ENCODE assay signal across 37 cellular contexts in genomic region chr12:9101018-9101687, GRCh38. TPM values are rescaled to one million over a fixed set of nuclear protein-coding genes. Genes with fewer than 3 reads are reported as not detected.
"Had no signal": no experiment of that assay in that cellular context is flagged by ENCODE, and none has a peak within 500 bp of the region (broad histone marks: within the 10 kb centered on the region; RNA-seq: fewer than 3 reads in every experiment).

No MANE protein-coding gene starts in this region.

- H3K9me3 ChIP-seq: MG63 had no signal

- H3K4me3 ChIP-seq: MG63 had no signal

- H3K27me3 ChIP-seq: MG63 had no signal

- H3K36me3 ChIP-seq: MG63 had no signal

- DNase-seq: Karpas-422, Kasumi-1, MG63, MM.1S, MV-4-11, NCI-H1048, NCI-H1092, NCI-H1092 treated with DMSO at 0.1 percent for 48 hours, NCI-H1105, NCI-H1105 treated with DMSO at 0.1 percent for 48 hours, NCI-H1417, NCI-H1417 treated with DMSO at 0.1 percent for 48 hours, NCI-H1436, NCI-H1436 treated with DMSO at 0.1 percent for 48 hours, NCI-H146, NCI-H1694, NCI-H1694 treated with DMSO at 0.1 percent for 48 hours, NCI-H187, NCI-H187 treated with DMSO at 0.1 percent for 48 hours, NCI-H1930, NCI-H2029, NCI-H2029 treated with DMSO at 0.1 percent for 48 hours, NCI-H2081, NCI-H2081 treated with DMSO at 0.1 percent for 48 hours, NCI-H2107, NCI-H2171, NCI-H2171 treated with DMSO at 0.1 percent for 48 hours, NCI-H2227 treated with DMSO at 0.1 percent for 48 hours, NCI-H226, NCI-H345, NCI-H446, NCI-H446 treated with DMSO at 0.1 percent for 48 hours, NCI-H510A, NCI-H510A treated with DMSO at 0.1 percent for 48 hours, NCI-H524 had no signal

RNA-seq across cellular contexts. Expression of gene A2M, which starts 14.6 kb away (rescaled TPM):
- total RNA-seq: MCF 10A, NCI-H460 had no signal
